Comparison of ENCODE assay signal across 17 cellular contexts in the genomic region with DNA sequence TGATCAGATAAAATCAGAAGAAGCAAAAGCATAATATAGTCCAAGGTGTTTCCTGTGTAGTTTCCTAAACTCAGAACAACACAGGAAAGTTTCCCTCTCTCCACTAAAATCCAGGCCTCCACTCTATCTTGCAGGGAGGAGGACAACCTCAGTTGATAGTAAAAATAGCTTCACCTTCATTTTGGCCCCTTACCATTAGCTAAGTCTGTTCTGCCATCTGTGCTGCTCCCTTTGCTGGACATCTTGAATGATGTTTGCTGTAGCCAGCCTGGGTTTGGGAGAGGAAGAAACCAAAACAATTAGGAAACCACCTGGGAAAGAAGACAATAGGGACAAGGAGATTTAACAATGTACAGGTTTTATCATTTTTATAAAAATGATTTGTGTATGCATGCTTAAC. TPM values are rescaled to one million over a fixed set of nuclear protein-coding genes. Genes with fewer than 3 reads are reported as not detected.
DNase-seq lines count a peak whose midpoint lies in the region; ATAC-seq, FAIRE-seq and TF ChIP-seq lines count a peak whose summit lies in the region.
"Had no signal": no experiment of that assay in that cellular context is flagged by ENCODE, and none has a peak within 500 bp of the region (broad histone marks: within the 10 kb centered on the region; RNA-seq: fewer than 3 reads in every experiment).

No MANE protein-coding gene starts in this region.

- POLR2A ChIA-PET in endothelial cell of umbilical vein (lab: Charles Lee) (interaction anchor here (1.1 kb wide), 1 partner anchor 16 kb away, joined by 3 read pairs; no protein-coding TSS in a partner anchor), PC-9 (lab: Charles Lee; ENCODE audit: unreplicated experiment) (no interaction called here)

- H3K4me3 Mint-ChIP-seq in GM23338: no peak overlapping the region
- no peak overlapping the region for H3K4me3 Mint-ChIP-seq in stimulated activated effector memory CD8-positive, alpha-beta T cell treated with anti-CD3 and anti-CD28 coated beads, Interleukin-12 subunit alpha, Interleukin-12 subunit beta, amount 100 ng/mL, for 72 hours

- no peaks in the 10 kb centered on the region for H3K9me1 ChIP-seq in endothelial cell of umbilical vein (replicated peaks; ENCODE audit: control insufficient read depth, extremely low read depth, insufficient read depth, low read length)

- no peak overlapping the region for H3K9ac ChIP-seq in endothelial cell of umbilical vein (replicated peaks; ENCODE audit: extremely low read depth, insufficient read depth, low read length)

- intact Hi-C loops in endothelial cell of umbilical vein (cut with micrococcal nuclease) (no loop called here), PC-9 (cut with micrococcal nuclease; ENCODE audit: unreplicated experiment) (no loop called here)

- DNase-seq in NCI-H524 (lab: John Stamatoyannopoulos, UW): peak; percentile 3 to 40
- DNase-seq in NCI-H524 treated with DMSO at 0.1 percent for 48 hours (lab: John Stamatoyannopoulos, UW): no peak
- DNase-seq in GM23338 (ENCODE audit: low spot score): no peak
- peak; percentile 60 for DNase-seq in endothelial cell of umbilical vein (ENCODE audit: low read depth, low spot score)
- no peak for DNase-seq in stimulated activated effector memory CD8-positive, alpha-beta T cell treated with anti-CD3 and anti-CD28 coated beads, Interleukin-12 subunit alpha, Interleukin-12 subunit beta, amount 100 ng/mL, for 72 hours (ENCODE audit: low spot score in 2 of 2)
- DNase-seq in NCI-H1694 treated with DMSO at 0.1 percent for 48 hours (lab: John Stamatoyannopoulos, UW): no peak
- DNase-seq in A172 (ENCODE audit: low spot score): no peak
- no peak for DNase-seq in PC-9
- DNase-seq: COR-L47, DMS79, GOT3, KBM-7, NCI-H1048, NCI-H146, NCI-H774 had no signal

- FAIRE-seq in endothelial cell of umbilical vein (lab: Jason Lieb, UNC): no peak
- FAIRE-seq: A204.1, G401.6 had no signal

- H2AFZ ChIP-seq in GM23338 (no peak overlapping the region), endothelial cell of umbilical vein (ENCODE audit: low read depth, low read length) (no peak overlapping the region), PC-9 (no peak overlapping the region)

- H3K27ac ChIP-seq in GM23338 (ENCODE audit: low read depth): peak overlapping the region; percentile 56; the same call in 1 of the 2 replicates
- no peak overlapping the region for H3K27ac ChIP-seq in endothelial cell of umbilical vein (ENCODE audit: insufficient read depth, low read depth, low read length)
- no peak overlapping the region for H3K27ac ChIP-seq in PC-9

- no peak overlapping the region for H3K27ac Mint-ChIP-seq in GM23338
- peak overlapping the region; percentile 33 for H3K27ac Mint-ChIP-seq in stimulated activated effector memory CD8-positive, alpha-beta T cell treated with anti-CD3 and anti-CD28 coated beads, Interleukin-12 subunit alpha, Interleukin-12 subunit beta, amount 100 ng/mL, for 72 hours

- no peak for TF ChIP-seq POLR2A in endothelial cell of umbilical vein (IDR thresholded peaks at IDR 0.05; ENCODE audit: low read depth, low read length)

- H3K36me3 ChIP-seq in GM23338 (ENCODE audit: insufficient read depth) (peaks cover 22% of the 10 kb centered on the region), endothelial cell of umbilical vein (ENCODE audit: control insufficient read depth in 2 of 2, extremely low read depth in 1 of 2, insufficient read depth in 2 of 2, low read length in 2 of 2) (peaks cover 5 to 10% of the 10 kb centered on the region in 2 experiments), PC-9 (ENCODE audit: low read depth) (peaks cover 6% of the 10 kb centered on the region)

- H3K9me3 ChIP-seq in endothelial cell of umbilical vein (replicated peaks; ENCODE audit: control insufficient read depth, insufficient read depth, low read length) (no peaks in the 10 kb centered on the region), PC-9 (ENCODE audit: insufficient read depth, low read depth) (no peaks in the 10 kb centered on the region)

- dilution Hi-C loops in endothelial cell of umbilical vein (cut with MboI; ENCODE audit: extremely low pct_ligation_motif_present, low sequenced_read_pairs): no loop called here

- H4K20me1 ChIP-seq in GM23338 (replicated peaks; ENCODE audit: insufficient read depth): peaks cover 35% of the 10 kb centered on the region
- H4K20me1 ChIP-seq in endothelial cell of umbilical vein (replicated peaks; ENCODE audit: control insufficient read depth, extremely low read depth, insufficient read depth, low read length): no peaks in the 10 kb centered on the region
- peaks cover 49% of the 10 kb centered on the region for H4K20me1 ChIP-seq in PC-9 (ENCODE audit: insufficient read depth)

- BruUV-seq in endothelial cell of umbilical vein (replicated peaks; lab: Mats Ljungman, UMichigan): no TSS peak
- BruUV-seq in PC-9 (replicated peaks; lab: Mats Ljungman, UMichigan): no TSS peak

- H3K27me3 ChIP-seq in GM23338 (ENCODE audit: insufficient read depth) (no peaks in the 10 kb centered on the region), endothelial cell of umbilical vein (ENCODE audit: control insufficient read depth in 2 of 2, insufficient read depth in 2 of 2, low read length in 2 of 2) (no peaks in the 10 kb centered on the region), PC-9 (ENCODE audit: insufficient read depth, low read depth) (no peaks in the 10 kb centered on the region)

- no peak for TF ChIP-seq CTCF in GM23338 (conservative IDR thresholded peaks at IDR 0.05; ENCODE audit: low read depth in 2 of 2)
- TF ChIP-seq CTCF in endothelial cell of umbilical vein (IDR thresholded peaks at IDR 0.05; ENCODE audit: extremely low read depth in 1 of 2, insufficient read depth in 1 of 2, low read depth in 1 of 2, low read length in 2 of 2): no peak
- TF ChIP-seq CTCF in PC-9 (conservative IDR thresholded peaks at IDR 0.05): no peak

- H3K4me2 ChIP-seq in GM23338 (no peak overlapping the region), endothelial cell of umbilical vein (ENCODE audit: insufficient read depth, low read length) (no peak overlapping the region), PC-9 (no peak overlapping the region)

- H3K9me3 Mint-ChIP-seq in GM23338: no peaks in the 10 kb centered on the region
- H3K9me3 Mint-ChIP-seq in stimulated activated effector memory CD8-positive, alpha-beta T cell treated with anti-CD3 and anti-CD28 coated beads, Interleukin-12 subunit alpha, Interleukin-12 subunit beta, amount 100 ng/mL, for 72 hours: no peaks in the 10 kb centered on the region

- H3K4me1 Mint-ChIP-seq in GM23338: peaks cover 7% of the 10 kb centered on the region; the same call in 2 of the 3 replicates
- peaks cover 10% of the 10 kb centered on the region for H3K4me1 Mint-ChIP-seq in stimulated activated effector memory CD8-positive, alpha-beta T cell treated with anti-CD3 and anti-CD28 coated beads, Interleukin-12 subunit alpha, Interleukin-12 subunit beta, amount 100 ng/mL, for 72 hours

- H3K4me1 ChIP-seq in GM23338 (ENCODE audit: insufficient read depth) (peaks cover 3% of the 10 kb centered on the region; the same call in 1 of the 2 replicates), endothelial cell of umbilical vein (ENCODE audit: control insufficient read depth, extremely low read depth, insufficient read depth, low read length) (peaks cover 5% of the 10 kb centered on the region), PC-9 (replicated peaks; ENCODE audit: insufficient read depth) (no peaks in the 10 kb centered on the region)

- CTCF ChIA-PET in endothelial cell of umbilical vein (lab: Charles Lee) (interaction anchor here (0.7 to 7.5 kb wide), 8 partner anchors 8 to 51 kb away, joined by 3 to 61 read pairs (median 6); no protein-coding TSS in a partner anchor), PC-9 (lab: Charles Lee) (no interaction called here)

- H3F3A ChIP-seq in GM23338 (replicated peaks; ENCODE audit: low read depth) (0 out of 2 replicates have a peak, but pooled peaks cover 3% of the 10 kb centered on the region), PC-9 (ENCODE audit: insufficient read depth, low read depth) (no peaks in the 10 kb centered on the region)

- H3K27me3 Mint-ChIP-seq in GM23338 (ENCODE audit: insufficient read depth, low read depth, poor library complexity): peaks cover 2% of the 10 kb centered on the region

- peaks cover 66% of the 10 kb centered on the region for H3K79me2 ChIP-seq in GM23338 (replicated peaks; ENCODE audit: insufficient read depth)
- H3K79me2 ChIP-seq in endothelial cell of umbilical vein (ENCODE audit: control insufficient read depth, insufficient read depth, low read length): peaks cover 29% of the 10 kb centered on the region
- H3K79me2 ChIP-seq in PC-9 (ENCODE audit: low read depth): peaks cover 42% of the 10 kb centered on the region

- H3K9me2 ChIP-seq in GM23338 (ENCODE audit: insufficient read depth) (no peaks in the 10 kb centered on the region), PC-9 (ENCODE audit: insufficient read depth) (no peaks in the 10 kb centered on the region)

- ATAC-seq in GM23338: no peak
- ATAC-seq in stimulated activated effector memory CD8-positive, alpha-beta T cell treated with anti-CD3 and anti-CD28 coated beads, Interleukin-12 subunit alpha, Interleukin-12 subunit beta, amount 100 ng/mL, for 72 hours: no peak

- peaks cover 34% of the 10 kb centered on the region for H3K36me3 Mint-ChIP-seq in GM23338 (ENCODE audit: low read depth)
- peaks cover 22% of the 10 kb centered on the region for H3K36me3 Mint-ChIP-seq in stimulated activated effector memory CD8-positive, alpha-beta T cell treated with anti-CD3 and anti-CD28 coated beads, Interleukin-12 subunit alpha, Interleukin-12 subunit beta, amount 100 ng/mL, for 72 hours

- H3K4me3 ChIP-seq in GM23338 (no peak overlapping the region), endothelial cell of umbilical vein (replicated peaks in 1 of 3; ENCODE audit: insufficient read depth in 1 of 3, low read depth in 1 of 3, low read length in 3 of 3) (no peak overlapping the region), PC-9 (no peak overlapping the region)

RNA-seq across cellular contexts. Expression of a gene that starts 18.6 kb away (rescaled TPM):
- total RNA-seq in GM23338 (2014; rRNA removed; shearing (Covaris generic)): 84.4 and 104 TPM in 2 replicates
- polyA plus RNA-seq in GM23338 (2016; fragmentation: Nextera tagmentation; extraction: Ambion mirVana) (44.1 and 55.0 TPM in 2 replicates), endothelial cell of umbilical vein (85.5 and 87.9 TPM in 2 replicates)
- total RNA-seq in endothelial cell of umbilical vein (99.9 and 106 TPM in 2 replicates), PC-9 (2021) (152 and 161 TPM in 2 replicates)
- polyA plus RNA-seq in endothelial cell of umbilical vein (2011; cell fraction: cytosol; rRNA removed): 45.8 and 60.2 TPM in 2 replicates
- polyA plus RNA-seq in endothelial cell of umbilical vein (2011; cell fraction: nucleus; rRNA removed): 605 and 638 TPM in 2 replicates
- 69.0 and 79.4 TPM in 2 replicates for polyA plus RNA-seq in endothelial cell of umbilical vein (2012)
- polyA minus RNA-seq in endothelial cell of umbilical vein: 148 TPM in 2 replicates
- 31.6 TPM for polyA minus RNA-seq in endothelial cell of umbilical vein (2011; cell fraction: cytosol; rRNA and poly(A)+ RNA removed)
- 153 and 193 TPM in 2 replicates for polyA minus RNA-seq in endothelial cell of umbilical vein (2011; cell fraction: nucleus; rRNA and poly(A)+ RNA removed)
- total RNA-seq in A172 (2014; rRNA removed; shearing (Covaris generic)): 86.5 and 90.0 TPM in 2 replicates

RNA-seq across cellular contexts. Expression of a gene that starts 38.6 kb away (rescaled TPM):
- total RNA-seq in GM23338 (2014; rRNA removed; shearing (Covaris generic)): 80.8 and 104 TPM in 2 replicates
- 60.3 and 66.6 TPM in 2 replicates for polyA plus RNA-seq in GM23338 (2016; fragmentation: Nextera tagmentation; extraction: Ambion mirVana)
- 250 and 270 TPM in 2 replicates for total RNA-seq in endothelial cell of umbilical vein
- 304 and 336 TPM in 2 replicates for polyA plus RNA-seq in endothelial cell of umbilical vein
- 558 and 641 TPM in 2 replicates for polyA plus RNA-seq in endothelial cell of umbilical vein (2011; cell fraction: cytosol; rRNA removed)
- 219 and 231 TPM in 2 replicates for polyA plus RNA-seq in endothelial cell of umbilical vein (2011; cell fraction: nucleus; rRNA removed)
- 244 and 310 TPM in 2 replicates for polyA plus RNA-seq in endothelial cell of umbilical vein (2012)
- polyA minus RNA-seq in endothelial cell of umbilical vein: 252 and 361 TPM in 2 replicates
- 30.9 TPM for polyA minus RNA-seq in endothelial cell of umbilical vein (2011; cell fraction: cytosol; rRNA and poly(A)+ RNA removed)
- polyA minus RNA-seq in endothelial cell of umbilical vein (2011; cell fraction: nucleus; rRNA and poly(A)+ RNA removed): 35.7 and 58.7 TPM in 2 replicates
- total RNA-seq in A172 (2014; rRNA removed; shearing (Covaris generic)): 194 and 307 TPM in 2 replicates
- total RNA-seq in PC-9 (2021): 84.7 and 139 TPM in 2 replicates

RNA-seq across cellular contexts. Expression of a gene that starts 41.2 kb away (rescaled TPM):
- total RNA-seq in GM23338 (2014; rRNA removed; shearing (Covaris generic)): 56.7 and 84.9 TPM in 2 replicates
- 18.4 and 21.8 TPM in 2 replicates for polyA plus RNA-seq in GM23338 (2016; fragmentation: Nextera tagmentation; extraction: Ambion mirVana)
- 31.5 and 38.4 TPM in 2 replicates for total RNA-seq in endothelial cell of umbilical vein
- polyA plus RNA-seq in endothelial cell of umbilical vein: 22.8 and 24.4 TPM in 2 replicates
- polyA plus RNA-seq in endothelial cell of umbilical vein (2011; cell fraction: cytosol; rRNA removed): 27.9 and 29.6 TPM in 2 replicates
- polyA plus RNA-seq in endothelial cell of umbilical vein (2011; cell fraction: nucleus; rRNA removed): 27.6 and 29.2 TPM in 2 replicates
- polyA plus RNA-seq in endothelial cell of umbilical vein (2012): 22.4 and 30.5 TPM in 2 replicates
- 28.2 and 28.9 TPM in 2 replicates for polyA minus RNA-seq in endothelial cell of umbilical vein
- 20.5 TPM for polyA minus RNA-seq in endothelial cell of umbilical vein (2011; cell fraction: cytosol; rRNA and poly(A)+ RNA removed)
- 17.1 and 34.0 TPM in 2 replicates for polyA minus RNA-seq in endothelial cell of umbilical vein (2011; cell fraction: nucleus; rRNA and poly(A)+ RNA removed)
- 70.3 and 102 TPM in 2 replicates for total RNA-seq in A172 (2014; rRNA removed; shearing (Covaris generic))
- total RNA-seq in PC-9 (2021): 50.1 and 52.5 TPM in 2 replicates

RNA-seq across cellular contexts. Expression of a gene that starts 53.4 kb away (rescaled TPM):
- total RNA-seq in GM23338 (2014; rRNA removed; shearing (Covaris generic)): 1.2 and 2.8 TPM in 2 replicates
- 1.0 and 1.1 TPM in 2 replicates for polyA plus RNA-seq in GM23338 (2016; fragmentation: Nextera tagmentation; extraction: Ambion mirVana)
- total RNA-seq in endothelial cell of umbilical vein: not detected in 2 replicates
- not detected in 2 replicates for polyA plus RNA-seq in endothelial cell of umbilical vein
- polyA plus RNA-seq in endothelial cell of umbilical vein (2011; cell fraction: cytosol; rRNA removed): not detected in 2 replicates
- polyA plus RNA-seq in endothelial cell of umbilical vein (2011; cell fraction: nucleus; rRNA removed): not detected in 2 replicates
- not detected in 2 replicates for polyA plus RNA-seq in endothelial cell of umbilical vein (2012)
- polyA minus RNA-seq in endothelial cell of umbilical vein: not detected in 2 replicates
- polyA minus RNA-seq in endothelial cell of umbilical vein (2011; cell fraction: cytosol; rRNA and poly(A)+ RNA removed): not detected
- polyA minus RNA-seq in endothelial cell of umbilical vein (2011; cell fraction: nucleus; rRNA and poly(A)+ RNA removed): not detected in 2 replicates
- total RNA-seq in A172 (2014; rRNA removed; shearing (Covaris generic)): 0.22 and 0.60 TPM in 2 replicates
- not detected in 2 replicates for total RNA-seq in PC-9 (2021)

Comparison
In these comparisons a context has a peak if more than half of its experiments do, and no peak if none do; other contexts are left out.
1. DNase-seq: peak in NCI-H524 (2 of 2) and endothelial cell of umbilical vein (single experiment); none in NCI-H524 treated with DMSO at 0.1 percent for 48 hours (single experiment), GM23338 (single experiment), stimulated activated effector memory CD8-positive, alpha-beta T cell treated with anti-CD3 and anti-CD28 coated beads, Interleukin-12 subunit alpha, Interleukin-12 subunit beta, amount 100 ng/mL, for 72 hours (0 of 2), NCI-H1694 treated with DMSO at 0.1 percent for 48 hours (single experiment), A172 (single experiment) and PC-9 (0 of 2).